Comparison of ENCODE assay signal across 15 cellular contexts in genomic region chr14:83826838-83827237, GRCh38.
DNase-seq lines count a peak whose midpoint lies in the region; ATAC-seq and TF ChIP-seq lines count a peak whose summit lies in the region.
"Had no signal": no experiment of that assay in that cellular context is flagged by ENCODE, and none has a peak within 500 bp of the region (broad histone marks: within the 10 kb centered on the region; RNA-seq: fewer than 3 reads in every experiment).

No MANE protein-coding gene starts in this region.

- no peaks in the 10 kb centered on the region for H3K36me3 ChIP-seq in SK-N-SH (replicated peaks in 1 of 2; ENCODE audit: control insufficient read depth in 1 of 2, insufficient read depth in 2 of 2, low read length in 1 of 2)
- H3K36me3 ChIP-seq in suprapubic skin, result no peaks in the 10 kb centered on the region
- H3K36me3 ChIP-seq: left lung had no signal

- H3K9ac ChIP-seq in SK-N-SH, result no peak overlapping the region

- DNase-seq in SK-N-SH, result no peak
- DNase-seq in RPMI7951 (ENCODE audit: low read depth), result peak; percentile 49
- peak; percentile 0 for DNase-seq in fibroblast of the aortic adventitia (ENCODE audit: low read depth)
- DNase-seq in suprapubic skin (ENCODE audit: low spot score in 2 of 2), result no peak
- DNase-seq in foreskin melanocyte, result no peak
- no peak for DNase-seq in caudate nucleus (lab: John Stamatoyannopoulos, UW)
- DNase-seq: activated effector memory CD4-positive, alpha-beta T cell treated with Interleukin-2 at 50 U/mL for 16 hours; GDM1; left lung; NCI-H524; nephron progenitor cell; small intestine had no signal

- H3K27me3 ChIP-seq in SK-N-SH (ENCODE audit: insufficient read depth), result no peaks in the 10 kb centered on the region
- H3K27me3 ChIP-seq in suprapubic skin, result no peaks in the 10 kb centered on the region
- H3K27me3 ChIP-seq: left lung had no signal

- no peaks in the 10 kb centered on the region for H3F3A ChIP-seq in SK-N-SH (replicated peaks; ENCODE audit: insufficient read depth)

- no peaks in the 10 kb centered on the region for H3K9me2 ChIP-seq in SK-N-SH

- H2AFZ ChIP-seq in SK-N-SH (ENCODE audit: low read depth), result no peak overlapping the region

- no peak for ATAC-seq in SK-N-SH treated with all-trans-retinoic acid at 6 μM for 48 hours
- no peak for ATAC-seq in HG02588 (IDR thresholded peaks at IDR 0.05; ENCODE audit: unreplicated experiment)

- H3K27ac ChIP-seq in SK-N-SH (ENCODE audit: low read depth in 2 of 2, low read length in 1 of 2) (no peak overlapping the region), suprapubic skin (no peak overlapping the region), caudate nucleus (ENCODE audit: low read depth, low read length) (no peak overlapping the region)
- H3K27ac ChIP-seq: 22Rv1, left lung had no signal

- 18% methylated on average over 6 of the region's 6 CpGs for WGBS in SK-N-SH (ENCODE audit: low lambda C conversion rate)
- 63% methylated on average over 6 of the region's 6 CpGs for WGBS in suprapubic skin

- peak overlapping the region; percentile 52; the same call in 1 of the 2 replicates for H3K4me2 ChIP-seq in SK-N-SH

- H4K20me1 ChIP-seq in SK-N-SH (ENCODE audit: insufficient read depth), result no peaks in the 10 kb centered on the region

- no peak overlapping the region for H3K4me3 ChIP-seq in SK-N-SH (ENCODE audit: low read depth in 2 of 2, low read length in 1 of 2)
- no peak overlapping the region for H3K4me3 ChIP-seq in fibroblast of the aortic adventitia (ENCODE audit: low read depth, low read length)
- peak overlapping the region; percentile 23 for H3K4me3 ChIP-seq in suprapubic skin
- H3K4me3 ChIP-seq: left lung had no signal

- H3K9me3 ChIP-seq in SK-N-SH, result no peaks in the 10 kb centered on the region
- no peaks in the 10 kb centered on the region for H3K9me3 ChIP-seq in suprapubic skin

- POLR2A ChIA-PET in SK-N-SH (lab: Yijun Ruan, JAX), result no interaction called here

- no peak for TF ChIP-seq POLR2A in suprapubic skin (IDR thresholded peaks at IDR 0.05)

- H3K4me1 ChIP-seq in SK-N-SH (ENCODE audit: control insufficient read depth in 1 of 2, insufficient read depth in 2 of 2, low read depth in 1 of 2, low read length in 1 of 2), result no peaks in the 10 kb centered on the region; a peak in 1 of 4 replicates
- H3K4me1 ChIP-seq in suprapubic skin, result peaks cover 6% of the 10 kb centered on the region
- H3K4me1 ChIP-seq: left lung had no signal

- TF ChIP-seq EP300 in SK-N-SH (IDR thresholded peaks at IDR 0.05; ENCODE audit: borderline replicate concordance in 1 of 2, low read depth in 1 of 2, low read length in 1 of 2), result no peak
- TF ChIP-seq EP300 in suprapubic skin (IDR thresholded peaks at IDR 0.05), result no peak

- CTCF ChIA-PET in SK-N-SH (lab: Yijun Ruan, JAX), result no interaction called here

- H3K79me2 ChIP-seq in SK-N-SH (ENCODE audit: insufficient read depth), result no peaks in the 10 kb centered on the region

- TF ChIP-seq RAD21 in SK-N-SH (IDR thresholded peaks at IDR 0.05; ENCODE audit: low read length), result no peak

- TF ChIP-seq CTCF in SK-N-SH (IDR thresholded peaks at IDR 0.05) (no peak), fibroblast of the aortic adventitia (IDR thresholded peaks at IDR 0.05; ENCODE audit: insufficient read depth, low read length) (no peak), suprapubic skin (IDR thresholded peaks at IDR 0.05) (no peak)

TF ChIP-seq in SK-N-SH, 30 proteins besides CTCF, POLR2A, EP300 and RAD21:
- TF ChIP-seq NFIC (IDR thresholded peaks at IDR 0.05; ENCODE audit: borderline replicate concordance) (no peak), NRF1 (IDR thresholded peaks at IDR 0.05; ENCODE audit: low read depth, low read length) (no peak), FOXJ3 (CRISPR knock-in tag; IDR thresholded peaks at IDR 0.05) (no peak), ELF1 (IDR thresholded peaks at IDR 0.05) (no peak), USF2 (IDR thresholded peaks at IDR 0.05; ENCODE audit: borderline replicate concordance, low read depth, low read length) (no peak), POLR2AphosphoS5 (IDR thresholded peaks at IDR 0.05; ENCODE audit: low read depth, low read length) (no peak), GABPA (IDR thresholded peaks at IDR 0.05; ENCODE audit: low read depth) (no peak)
- TF ChIP-seq, protein P1, sequence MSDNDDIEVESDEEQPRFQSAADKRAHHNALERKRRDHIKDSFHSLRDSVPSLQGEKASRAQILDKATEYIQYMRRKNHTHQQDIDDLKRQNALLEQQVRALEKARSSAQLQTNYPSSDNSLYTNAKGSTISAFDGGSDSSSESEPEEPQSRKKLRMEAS (IDR thresholded peaks at IDR 0.05; ENCODE audit: low read depth), result no peak
TF ChIP-seq in SK-N-SH: peak in this region for 0.

TF ChIP-seq in SK-N-SH treated with all-trans-retinoic acid at 6 μM for 48 hours, 23 proteins besides CTCF, POLR2A, EP300 and RAD21:
- no peak for TF ChIP-seq ZNF8 (CRISPR knock-in tag; IDR thresholded peaks at IDR 0.05)
- no peak for TF ChIP-seq ZNF565 (CRISPR knock-in tag; conservative IDR thresholded peaks at IDR 0.05; ENCODE audit: low read depth)
- TF ChIP-seq CSRNP3 (CRISPR knock-in tag; IDR thresholded peaks at IDR 0.05), result no peak
- TF ChIP-seq PPARA (CRISPR knock-in tag; IDR thresholded peaks at IDR 0.05; ENCODE audit: borderline replicate concordance), result no peak
- no peak for TF ChIP-seq RARB (CRISPR knock-in tag; IDR thresholded peaks at IDR 0.05)
- TF ChIP-seq, protein P2, sequence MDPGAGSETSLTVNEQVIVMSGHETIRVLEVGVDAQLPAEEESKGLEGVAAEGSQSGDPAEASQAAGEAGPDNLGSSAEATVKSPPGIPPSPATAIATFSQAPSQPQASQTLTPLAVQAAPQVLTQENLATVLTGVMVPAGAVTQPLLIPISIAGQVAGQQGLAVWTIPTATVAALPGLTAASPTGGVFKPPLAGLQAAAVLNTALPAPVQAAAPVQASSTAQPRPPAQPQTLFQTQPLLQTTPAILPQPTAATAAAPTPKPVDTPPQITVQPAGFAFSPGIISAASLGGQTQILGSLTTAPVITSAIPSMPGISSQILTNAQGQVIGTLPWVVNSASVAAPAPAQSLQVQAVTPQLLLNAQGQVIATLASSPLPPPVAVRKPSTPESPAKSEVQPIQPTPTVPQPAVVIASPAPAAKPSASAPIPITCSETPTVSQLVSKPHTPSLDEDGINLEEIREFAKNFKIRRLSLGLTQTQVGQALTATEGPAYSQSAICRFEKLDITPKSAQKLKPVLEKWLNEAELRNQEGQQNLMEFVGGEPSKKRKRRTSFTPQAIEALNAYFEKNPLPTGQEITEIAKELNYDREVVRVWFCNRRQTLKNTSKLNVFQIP (CRISPR knock-in tag; IDR thresholded peaks at IDR 0.05; ENCODE audit: borderline replicate concordance, low read depth), result no peak
- no peak for TF ChIP-seq OSR1 (CRISPR knock-in tag; IDR thresholded peaks at IDR 0.05)
- no peak for TF ChIP-seq SNAI2 (CRISPR knock-in tag; IDR thresholded peaks at IDR 0.05)
- TF ChIP-seq ISL1 (CRISPR knock-in tag; IDR thresholded peaks at IDR 0.05), result no peak
- no peak for TF ChIP-seq ZFP3 (CRISPR knock-in tag; IDR thresholded peaks at IDR 0.05)
- TF ChIP-seq CREB5 (CRISPR knock-in tag; IDR thresholded peaks at IDR 0.05; ENCODE audit: low read depth), result no peak
- no peak for TF ChIP-seq ZNF70 (CRISPR knock-in tag; IDR thresholded peaks at IDR 0.05)
- no peak for TF ChIP-seq ZFP30 (CRISPR knock-in tag; IDR thresholded peaks at IDR 0.05)
- TF ChIP-seq ARNTL (CRISPR knock-in tag; IDR thresholded peaks at IDR 0.05; ENCODE audit: borderline replicate concordance, low read depth), result no peak

Comparison
In these comparisons a context has a peak if more than half of its experiments do, and no peak if none do; other contexts are left out.
1. DNase-seq: peak in RPMI7951 (single experiment) and fibroblast of the aortic adventitia (single experiment); none in SK-N-SH (single experiment), suprapubic skin (0 of 2), foreskin melanocyte (single experiment) and caudate nucleus (0 of 61).